ENCODE assay signal across 8 cellular contexts in the genomic region with DNA sequence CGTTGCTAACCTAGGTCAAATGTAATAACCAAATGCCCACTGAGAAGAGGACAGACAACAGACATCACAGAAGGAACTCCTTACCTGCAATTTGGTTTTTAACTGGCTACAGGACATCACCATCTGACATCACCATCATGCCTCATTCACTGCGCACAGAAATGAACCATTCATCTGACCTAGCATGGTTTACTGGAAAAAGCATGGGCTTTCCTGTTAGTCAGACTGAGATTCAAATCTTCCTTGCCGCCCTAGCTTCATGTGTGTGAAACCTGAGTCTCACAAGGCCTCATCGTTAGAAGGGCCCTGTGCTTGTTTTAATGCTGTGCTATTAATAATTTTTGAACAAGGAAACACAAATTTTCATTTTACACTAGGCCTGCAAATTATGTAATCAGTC. TPM values are rescaled to one million over a fixed set of nuclear protein-coding genes. Genes with fewer than 3 reads are reported as not detected.
DNase-seq lines count a peak whose midpoint lies in the region; ATAC-seq and TF ChIP-seq lines count a peak whose summit lies in the region.

No MANE protein-coding gene starts in this region.

- no TSS peak for BruUV-seq in HCT116 (replicated peaks; lab: Mats Ljungman, UMichigan)

- TF ChIP-seq POLR2A in HCT116 (IDR thresholded peaks at IDR 0.05; ENCODE audit: borderline replicate concordance, extremely low read depth, insufficient read depth, insufficient read length) = no peak

- POLR2A ChIA-PET in HCT116 (lab: Charles Lee) = no interaction called here

- RAD21 ChIA-PET in HCT116 (lab: Charles Lee; ENCODE audit: low non-redundant PET in 1 of 2, low total read pairs in 2 of 2, uncharacterized antibody in 2 of 2, unreplicated experiment in 2 of 2) = no interaction called here

- H3K27ac Mint-ChIP-seq in stimulated activated effector memory CD8-positive, alpha-beta T cell treated with anti-CD3 and anti-CD28 coated beads, Interleukin-12 subunit alpha, Interleukin-12 subunit beta, amount 100 ng/mL, for 72 hours = peak overlapping the region; percentile 98

- H2AFZ ChIP-seq in HCT116 (ENCODE audit: low read depth, low read length, poor library complexity, severe bottlenecking) = peak overlapping the region; percentile 76
- peak overlapping the region; percentile 10 for H2AFZ ChIP-seq in fibroblast of lung (ENCODE audit: low read length)

- H3K9ac ChIP-seq in HCT116 (ENCODE audit: low read length) = no peak overlapping the region
- H3K9ac ChIP-seq in fibroblast of lung (ENCODE audit: insufficient read depth, low read length) = no peak overlapping the region

- H3K4me1 ChIP-seq in HCT116 (ENCODE audit: control insufficient read depth in 1 of 2, insufficient read depth in 2 of 2, low read length in 2 of 2) = peaks cover 6 to 16% of the 10 kb centered on the region in 2 experiments; a peak in 3 of 4 replicates
- H3K4me1 ChIP-seq in fibroblast of lung (ENCODE audit: control insufficient read depth, extremely low read depth, insufficient read depth, low read length) = no peaks in the 10 kb centered on the region

- CTCF ChIA-PET in HCT116 (lab: Charles Lee) = interaction anchor here (1.3 to 2.5 kb wide), 2 partner anchors 8 to 24 kb away, joined by 3 to 17 read pairs; no protein-coding TSS in a partner anchor

- no peaks in the 10 kb centered on the region for H4K20me1 ChIP-seq in HCT116 (ENCODE audit: insufficient read depth)
- no peaks in the 10 kb centered on the region for H4K20me1 ChIP-seq in fibroblast of lung (ENCODE audit: control insufficient read depth, extremely low read depth, insufficient read depth, low read length)

- TF ChIP-seq RAD21 in HCT116 (IDR thresholded peaks at IDR 0.05; ENCODE audit: low read depth) = no peak

- H3K27ac ChIP-seq in HCT116 (ENCODE audit: low read depth, low read length) (peak overlapping the region; percentile 50; the same call in 1 of the 2 replicates), fibroblast of lung (ENCODE audit: insufficient read depth, low read length) (no peak overlapping the region)

- TF ChIP-seq CTCF in HCT116 (IDR thresholded peaks at IDR 0.05 in 2 of 3, conservative IDR thresholded peaks at IDR 0.05 in 1 of 3; ENCODE audit: borderline replicate concordance in 1 of 3, insufficient read depth in 1 of 3, low read depth in 2 of 3, low read length in 2 of 3) (no peak), fibroblast of lung (conservative IDR thresholded peaks at IDR 0.05 in 1 of 2, IDR thresholded peaks at IDR 0.05 in 1 of 2; ENCODE audit: low read depth in 1 of 2, low read length in 2 of 2) (no peak)

- ATAC-seq in HCT116 = no peak
- peak; percentile 87 for ATAC-seq in stimulated activated effector memory CD8-positive, alpha-beta T cell treated with anti-CD3 and anti-CD28 coated beads, Interleukin-12 subunit alpha, Interleukin-12 subunit beta, amount 100 ng/mL, for 72 hours
- no peak for ATAC-seq in GM18873 (IDR thresholded peaks at IDR 0.05; ENCODE audit: low FRiP score, unreplicated experiment)
- no peak for ATAC-seq in GM21576 (IDR thresholded peaks at IDR 0.05; ENCODE audit: unreplicated experiment)

- peaks cover 25% of the 10 kb centered on the region for H3K36me3 Mint-ChIP-seq in stimulated activated effector memory CD8-positive, alpha-beta T cell treated with anti-CD3 and anti-CD28 coated beads, Interleukin-12 subunit alpha, Interleukin-12 subunit beta, amount 100 ng/mL, for 72 hours

- H3K9me3 Mint-ChIP-seq in stimulated activated effector memory CD8-positive, alpha-beta T cell treated with anti-CD3 and anti-CD28 coated beads, Interleukin-12 subunit alpha, Interleukin-12 subunit beta, amount 100 ng/mL, for 72 hours = no peaks in the 10 kb centered on the region

- intact Hi-C loops in HCT116 (cut with micrococcal nuclease) = no loop called here

- no peak for DNase-seq in HCT116 (ENCODE audit: low read depth, low spot score)
- peak; percentile 60 for DNase-seq in activated CD4-positive, alpha-beta T cell treated with anti-CD3 and anti-CD28 coated beads for 48 hours
- DNase-seq in fibroblast of lung (ENCODE audit: low read depth in 2 of 2) = no peak
- DNase-seq in stimulated activated effector memory CD8-positive, alpha-beta T cell treated with anti-CD3 and anti-CD28 coated beads, Interleukin-12 subunit alpha, Interleukin-12 subunit beta, amount 100 ng/mL, for 72 hours (ENCODE audit: low spot score in 2 of 2) = peak; percentile 18 to 76
- no peak for DNase-seq in NCI-H526 treated with DMSO at 0.1 percent for 48 hours (lab: John Stamatoyannopoulos, UW)
- no peak for DNase-seq in MG63

- no peaks in the 10 kb centered on the region for H3K36me3 ChIP-seq in HCT116 (ENCODE audit: control insufficient read depth in 1 of 2, insufficient read depth in 2 of 2, low read length in 2 of 2)
- H3K36me3 ChIP-seq in fibroblast of lung (ENCODE audit: control insufficient read depth, insufficient read depth, low read length) = no peaks in the 10 kb centered on the region
- H3K36me3 ChIP-seq in MG63 = no peaks in the 10 kb centered on the region

- no peak overlapping the region for H3K4me3 ChIP-seq in HCT116 (replicated peaks in 1 of 2; ENCODE audit: low read depth in 1 of 2, low read length in 2 of 2)
- H3K4me3 ChIP-seq in fibroblast of lung (replicated peaks in 1 of 4; ENCODE audit: control extremely low read depth in 1 of 4, insufficient read depth in 1 of 4, low read depth in 3 of 4, low read length in 4 of 4) = no peak overlapping the region
- no peak overlapping the region; the same call in 1 of the 2 replicates for H3K4me3 ChIP-seq in MG63

- peak overlapping the region; percentile 92 for H3K4me3 Mint-ChIP-seq in stimulated activated effector memory CD8-positive, alpha-beta T cell treated with anti-CD3 and anti-CD28 coated beads, Interleukin-12 subunit alpha, Interleukin-12 subunit beta, amount 100 ng/mL, for 72 hours

- H3K4me2 ChIP-seq in HCT116 (ENCODE audit: low read length) = 0 out of 2 replicates have a peak overlapping the region, but pooled peaks have one; percentile 86
- H3K4me2 ChIP-seq in fibroblast of lung (ENCODE audit: extremely low read depth, insufficient read depth, low read length) = no peak overlapping the region

- H3K79me2 ChIP-seq in HCT116 (ENCODE audit: insufficient read depth, low read length) (peaks cover 27% of the 10 kb centered on the region), fibroblast of lung (ENCODE audit: control insufficient read depth, insufficient read depth, low read length) (peaks cover 2% of the 10 kb centered on the region)

- peaks cover 40% of the 10 kb centered on the region for H3K4me1 Mint-ChIP-seq in stimulated activated effector memory CD8-positive, alpha-beta T cell treated with anti-CD3 and anti-CD28 coated beads, Interleukin-12 subunit alpha, Interleukin-12 subunit beta, amount 100 ng/mL, for 72 hours

- H3K27me3 ChIP-seq in HCT116 (ENCODE audit: insufficient read depth, low read length) = no peaks in the 10 kb centered on the region
- no peaks in the 10 kb centered on the region for H3K27me3 ChIP-seq in fibroblast of lung (ENCODE audit: control insufficient read depth, insufficient read depth, low read length)
- no peaks in the 10 kb centered on the region for H3K27me3 ChIP-seq in MG63

- no peaks in the 10 kb centered on the region for H3K9me2 ChIP-seq in HCT116 (ENCODE audit: insufficient read depth)

- H3K9me3 ChIP-seq in HCT116 (ENCODE audit: control insufficient read depth in 1 of 2, insufficient read depth in 1 of 2, low read depth in 1 of 2, low read length in 2 of 2) = no peaks in the 10 kb centered on the region
- no peaks in the 10 kb centered on the region for H3K9me3 ChIP-seq in fibroblast of lung (ENCODE audit: control insufficient read depth, insufficient read depth, low read depth, low read length)
- H3K9me3 ChIP-seq in MG63 = no peaks in the 10 kb centered on the region

TF ChIP-seq in HCT116, 20 proteins besides CTCF, POLR2A, EP300 and RAD21 (continues in another document):
- no peak for TF ChIP-seq SRF (IDR thresholded peaks at IDR 0.05; ENCODE audit: low read depth)
- no peak for TF ChIP-seq JUND (IDR thresholded peaks at IDR 0.05)
- TF ChIP-seq FOSL1 (IDR thresholded peaks at IDR 0.05; ENCODE audit: low read depth) = no peak
- no peak for TF ChIP-seq TCF7L2 (IDR thresholded peaks at IDR 0.05; ENCODE audit: borderline replicate concordance, extremely low read depth, insufficient read depth, insufficient read length)
- TF ChIP-seq ELF1 (IDR thresholded peaks at IDR 0.05; ENCODE audit: borderline replicate concordance, low read depth) = no peak
- no peak for TF ChIP-seq SIN3A (IDR thresholded peaks at IDR 0.05; ENCODE audit: low read depth)
- no peak for TF ChIP-seq SP1 (IDR thresholded peaks at IDR 0.05; ENCODE audit: low read depth)
- TF ChIP-seq EGR1 (IDR thresholded peaks at IDR 0.05; ENCODE audit: low read depth) = no peak
- TF ChIP-seq ZNF274 (IDR thresholded peaks at IDR 0.05; ENCODE audit: low read depth, low read length) = no peak
- no peak for TF ChIP-seq POLR2AphosphoS5 (IDR thresholded peaks at IDR 0.05; ENCODE audit: low read depth, low read length)

RNA-seq across cellular contexts. Expression of a gene that starts 1.1 kb away (rescaled TPM):
- total RNA-seq in HCT116 (2021; ENCODE audit: unreplicated experiment) (24.7 TPM), fibroblast of lung (16.2 and 19.2 TPM in 2 replicates)
- 4.4 and 7.7 TPM in 2 replicates for polyA plus RNA-seq in HCT116 (2012)
- polyA plus RNA-seq in fibroblast of lung = 13.4 and 14.9 TPM in 2 replicates
- 14.1 and 15.0 TPM in 2 replicates for polyA plus RNA-seq in fibroblast of lung (2012)
- 0.30 TPM in 1 of 2 replicates, not detected in the other for polyA minus RNA-seq in fibroblast of lung (ENCODE audit: low replicate concordance)
- total RNA-seq in MG63 (2014; rRNA removed; shearing (Covaris generic); ENCODE audit: low replicate concordance) = 7.4 and 13.9 TPM in 2 replicates

RNA-seq across cellular contexts. Expression of a gene that starts 22.7 kb away (rescaled TPM):
- total RNA-seq in HCT116 (2021; ENCODE audit: unreplicated experiment) (19.6 TPM), fibroblast of lung (13.4 and 14.0 TPM in 2 replicates)
- 14.3 and 18.5 TPM in 2 replicates for polyA plus RNA-seq in HCT116 (2012)
- polyA plus RNA-seq in fibroblast of lung = 16.4 and 17.6 TPM in 2 replicates
- 21.2 and 28.7 TPM in 2 replicates for polyA plus RNA-seq in fibroblast of lung (2012)
- polyA minus RNA-seq in fibroblast of lung (ENCODE audit: low replicate concordance) = 1.7 and 10.3 TPM in 2 replicates
- total RNA-seq in MG63 (2014; rRNA removed; shearing (Covaris generic); ENCODE audit: low replicate concordance) = 15.9 and 66.6 TPM in 2 replicates

Comparison
In these comparisons a context has a peak if more than half of its experiments do, and no peak if none do; other contexts are left out.
1. DNase-seq: peak in activated CD4-positive, alpha-beta T cell treated with anti-CD3 and anti-CD28 coated beads for 48 hours (single experiment) and stimulated activated effector memory CD8-positive, alpha-beta T cell treated with anti-CD3 and anti-CD28 coated beads, Interleukin-12 subunit alpha, Interleukin-12 subunit beta, amount 100 ng/mL, for 72 hours (2 of 2); none in HCT116 (single experiment), fibroblast of lung (0 of 2), NCI-H526 treated with DMSO at 0.1 percent for 48 hours (single experiment) and MG63 (single experiment).